In the genomic region with DNA sequence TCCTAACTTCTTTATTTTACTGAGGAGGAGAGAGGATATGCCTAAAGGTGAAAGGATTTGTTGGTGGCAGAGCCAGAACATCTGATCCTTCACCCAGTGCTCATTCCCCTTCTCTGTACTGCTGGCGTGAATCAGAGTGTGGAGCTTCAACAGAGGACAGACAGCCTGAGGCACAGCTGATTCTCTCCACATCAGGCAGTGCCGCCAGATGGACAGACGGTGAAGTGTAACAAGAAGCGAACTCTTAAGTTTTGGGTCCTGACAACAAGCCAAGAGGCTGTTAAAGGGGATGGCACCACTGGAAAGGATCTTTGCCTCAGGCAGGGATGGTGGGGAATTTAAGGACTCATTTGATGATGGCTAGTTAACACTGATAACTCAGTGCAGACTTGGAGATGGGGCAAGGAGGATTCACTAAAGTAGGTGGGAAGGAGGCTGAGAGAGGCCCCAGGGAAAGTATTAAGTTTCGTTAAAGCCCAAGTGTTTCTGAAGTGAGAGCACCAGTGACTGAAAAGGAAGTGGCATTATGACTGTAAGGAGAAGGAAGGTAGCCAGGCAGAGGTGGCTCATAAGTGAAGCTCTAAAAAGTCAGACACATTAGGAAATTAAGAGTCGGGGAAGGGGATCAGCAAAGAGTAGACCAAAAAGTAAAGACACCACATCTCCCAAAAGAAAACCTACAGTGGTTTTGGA, we compare ENCODE assay signal across 8 cellular contexts.
DNase-seq lines count a peak whose midpoint lies in the region; ATAC-seq and TF ChIP-seq lines count a peak whose summit lies in the region.

No MANE protein-coding gene starts in this region.

- H3K27me3 ChIP-seq in fibroblast of lung (ENCODE audit: control insufficient read depth, insufficient read depth, low read length) (no peaks in the 10 kb centered on the region), thymus (ENCODE audit: control insufficient read depth, insufficient read depth) (no peaks in the 10 kb centered on the region), aorta (ENCODE audit: control insufficient read depth in 1 of 2, insufficient read depth in 2 of 2, low read length in 1 of 2) (no peaks in the 10 kb centered on the region)

- POLR2A ChIA-PET in activated CD4-positive, alpha-beta T cell treated with anti-CD3 and anti-CD28 coated beads for 36 hours (lab: Charles Lee): no interaction called here

- H3K36me3 ChIP-seq in fibroblast of lung (ENCODE audit: control insufficient read depth, insufficient read depth, low read length) (no peaks in the 10 kb centered on the region), thymus (ENCODE audit: control insufficient read depth, insufficient read depth) (peaks cover 15% of the 10 kb centered on the region), aorta (ENCODE audit: control insufficient read depth in 1 of 2, insufficient read depth in 2 of 2, low read length in 1 of 2) (peaks cover 0 to 2% of the 10 kb centered on the region in 2 donors)

- H3K27ac Mint-ChIP-seq in activated CD4-positive, alpha-beta T cell treated with anti-CD3 and anti-CD28 coated beads for 36 hours: no peak overlapping the region

- H3K36me3 Mint-ChIP-seq in activated CD4-positive, alpha-beta T cell treated with anti-CD3 and anti-CD28 coated beads for 36 hours (ENCODE audit: low read depth): peaks cover 3% of the 10 kb centered on the region

- intact Hi-C loops in activated CD4-positive, alpha-beta T cell treated with anti-CD3 and anti-CD28 coated beads for 36 hours (cut with DNase I, micrococcal nuclease): loop anchor here (1.0 to 5.0 kb wide), 4 partner anchors 26 to 79 kb away; a partner anchor contains a TSS
- intact Hi-C loops in aorta (cut with DNase I): no loop called here

- H3K4me1 Mint-ChIP-seq in activated CD4-positive, alpha-beta T cell treated with anti-CD3 and anti-CD28 coated beads for 36 hours: no peaks in the 10 kb centered on the region

- no peak overlapping the region for H3K4me3 Mint-ChIP-seq in activated CD4-positive, alpha-beta T cell treated with anti-CD3 and anti-CD28 coated beads for 36 hours

- no peak overlapping the region for H3K9ac ChIP-seq in fibroblast of lung (ENCODE audit: insufficient read depth, low read length)

- H3K9me3 ChIP-seq in fibroblast of lung (ENCODE audit: control insufficient read depth, insufficient read depth, low read depth, low read length): no peaks in the 10 kb centered on the region
- no peaks in the 10 kb centered on the region for H3K9me3 ChIP-seq in thymus (ENCODE audit: control insufficient read depth)
- H3K9me3 ChIP-seq in aorta (ENCODE audit: control insufficient read depth, low read length): no peaks in the 10 kb centered on the region

- H3K27ac ChIP-seq in fibroblast of lung (ENCODE audit: insufficient read depth, low read length) (no peak overlapping the region), thymus (ENCODE audit: low read depth) (peak overlapping the region; percentile 4), aorta (ENCODE audit: low read depth in 1 of 2, low read length in 2 of 2) (no peak overlapping the region)

- no peak overlapping the region for H3K4me2 ChIP-seq in fibroblast of lung (ENCODE audit: extremely low read depth, insufficient read depth, low read length)

- CTCF ChIA-PET in activated CD4-positive, alpha-beta T cell treated with anti-CD3 and anti-CD28 coated beads for 36 hours (lab: Charles Lee): interaction anchor here (0.7 to 3.4 kb wide), 5 partner anchors 34 to 95 kb away, joined by 3 to 12 read pairs (median 5); no protein-coding TSS in a partner anchor

- peak; percentile 47 for DNase-seq in activated CD4-positive, alpha-beta T cell treated with anti-CD3 and anti-CD28 coated beads for 36 hours
- DNase-seq in activated CD4-positive, alpha-beta T cell treated with anti-CD3 and anti-CD28 coated beads, Interleukin-2, amount 50 U/mL, for 4 hours: no peak
- DNase-seq in NCI-H2171 treated with DMSO at 0.1 percent for 48 hours (lab: John Stamatoyannopoulos, UW) (peak; percentile 87), fibroblast of lung (ENCODE audit: low read depth in 2 of 2) (peak; percentile 69 to 81), NCI-H1105 treated with DMSO at 0.1 percent for 48 hours (lab: John Stamatoyannopoulos, UW) (no peak), aorta (no peak)

- H3K4me3 ChIP-seq in fibroblast of lung (replicated peaks in 1 of 4; ENCODE audit: control extremely low read depth in 1 of 4, insufficient read depth in 1 of 4, low read depth in 3 of 4, low read length in 4 of 4) (no peak overlapping the region), thymus (ENCODE audit: low read length) (no peak overlapping the region), aorta (ENCODE audit: low read length in 2 of 2) (no peak overlapping the region)

- H3K9me3 Mint-ChIP-seq in activated CD4-positive, alpha-beta T cell treated with anti-CD3 and anti-CD28 coated beads for 36 hours (ENCODE audit: low read depth): no peaks in the 10 kb centered on the region

- H4K20me1 ChIP-seq in fibroblast of lung (ENCODE audit: control insufficient read depth, extremely low read depth, insufficient read depth, low read length): no peaks in the 10 kb centered on the region

- WGBS in thymus: 91% methylated on average over 6 of the region's 6 CpGs
- WGBS in aorta, 2 donors: 79 to 84% methylated on average over 6 of the region's 6 CpGs

- peak; percentile 53 to 80 for TF ChIP-seq CTCF in fibroblast of lung (conservative IDR thresholded peaks at IDR 0.05 in 1 of 2, IDR thresholded peaks at IDR 0.05 in 1 of 2; ENCODE audit: low read depth in 1 of 2, low read length in 2 of 2)

- ATAC-seq in activated CD4-positive, alpha-beta T cell treated with anti-CD3 and anti-CD28 coated beads for 36 hours: peak; percentile 96
- ATAC-seq in GM21723 (IDR thresholded peaks at IDR 0.05; ENCODE audit: unreplicated experiment): peak; percentile 78
- no peak for ATAC-seq in aorta (ENCODE audit: low FRiP score)

- no peak overlapping the region for H2AFZ ChIP-seq in fibroblast of lung (ENCODE audit: low read length)

- no peaks in the 10 kb centered on the region for H3K27me3 Mint-ChIP-seq in activated CD4-positive, alpha-beta T cell treated with anti-CD3 and anti-CD28 coated beads for 36 hours

- no peaks in the 10 kb centered on the region for H3K79me2 ChIP-seq in fibroblast of lung (ENCODE audit: control insufficient read depth, insufficient read depth, low read length)

- H3K4me1 ChIP-seq in fibroblast of lung (ENCODE audit: control insufficient read depth, extremely low read depth, insufficient read depth, low read length) (no peaks in the 10 kb centered on the region), thymus (ENCODE audit: control insufficient read depth, insufficient read depth, low read length) (no peaks in the 10 kb centered on the region), aorta (ENCODE audit: control insufficient read depth in 1 of 2, insufficient read depth in 2 of 2, low read length in 2 of 2) (no peaks in the 10 kb centered on the region)

Comparison
In these comparisons a context has a peak if more than half of its experiments do, and no peak if none do; other contexts are left out.
1. DNase-seq: peak in activated CD4-positive, alpha-beta T cell treated with anti-CD3 and anti-CD28 coated beads for 36 hours (single experiment), NCI-H2171 treated with DMSO at 0.1 percent for 48 hours (single experiment) and fibroblast of lung (2 of 2); none in activated CD4-positive, alpha-beta T cell treated with anti-CD3 and anti-CD28 coated beads, Interleukin-2, amount 50 U/mL, for 4 hours (0 of 2), NCI-H1105 treated with DMSO at 0.1 percent for 48 hours (single experiment) and aorta (0 of 2).
2. intact Hi-C loops: an anchor here in activated CD4-positive, alpha-beta T cell treated with anti-CD3 and anti-CD28 coated beads for 36 hours (1.0 to 5.0 kb wide); none called in aorta.